ENCODE assay signal across 18 cellular contexts in genomic region chr3:12722205-12722604, GRCh38. TPM values are rescaled to one million over a fixed set of nuclear protein-coding genes. Genes with fewer than 3 reads are reported as not detected.
DNase-seq lines count a peak whose midpoint lies in the region; ATAC-seq lines count a peak whose summit lies in the region.
"Had no signal": no experiment of that assay in that cellular context is flagged by ENCODE, and none has a peak within 500 bp of the region (broad histone marks: within the 10 kb centered on the region; RNA-seq: fewer than 3 reads in every experiment).

No MANE protein-coding gene starts in this region.

- peak overlapping the region; percentile 72 for H4K8ac ChIP-seq in neuronal stem cell (ENCODE audit: low read depth, low read length)

- DNase-seq in SIG-M5 treated with dmso at 0.1 percent for 504 hours (lab: John Stamatoyannopoulos, UW; ENCODE audit: unreplicated experiment) (peak; percentile 15), SIG-M5 (lab: John Stamatoyannopoulos, UW) (no peak), left colon (no peak), neuronal stem cell (ENCODE audit: low spot score) (no peak), activated gamma-delta T cell treated with Interleukin-2 at 50 U/mL for 16 hours (no peak)
- DNase-seq in activated CD4-positive, alpha-beta T cell treated with anti-CD3 and anti-CD28 coated beads for 1 hour: no peak
- no peak for DNase-seq in activated naive CD4-positive, alpha-beta T cell treated with anti-CD3 and anti-CD28 coated beads, Interleukin-2, amount 50 U/mL, for 16 hours
- DNase-seq: 8988T; C1 segment of cervical spinal cord; Caco-2; CD4-positive, alpha-beta memory T cell; DMS153; DND-41; GM23248; H7; HCEC 1CT had no signal

- whole genome bisulfite sequencing in neuronal stem cell (ENCODE audit: extremely low coverage in 2 of 2, insufficient read length in 2 of 2, insufficient replicate concordance in 1 of 2), 2 donors: no CpG with 5 or more reads among the region's 2 CpGs

- H3K9me3 ChIP-seq in neuronal stem cell (replicated peaks in 1 of 2; ENCODE audit: control insufficient read depth in 2 of 2, insufficient read depth in 1 of 2, low read depth in 1 of 2, low read length in 2 of 2): no peaks in the 10 kb centered on the region
- H3K9me3 ChIP-seq: A549, Caco-2 had no signal

- H3K18ac ChIP-seq in neuronal stem cell (ENCODE audit: low read length): no peak overlapping the region

- no peak overlapping the region for H3K4ac ChIP-seq in neuronal stem cell (ENCODE audit: low read length)

- no peak overlapping the region for H2BK120ac ChIP-seq in neuronal stem cell (ENCODE audit: low read depth, low read length)

- no peak overlapping the region for H3K9ac ChIP-seq in neuronal stem cell (ENCODE audit: low read depth, low read length, poor library complexity)
- H3K9ac ChIP-seq: GM23248 had no signal

- H3K4me3 ChIP-seq in neuronal stem cell (ENCODE audit: low read length in 2 of 2): no peak overlapping the region
- H3K4me3 ChIP-seq: A549, GM23248 had no signal

- H2BK15ac ChIP-seq in neuronal stem cell (ENCODE audit: low read length): no peak overlapping the region

- no peaks in the 10 kb centered on the region for H3K27me3 ChIP-seq in neuronal stem cell (ENCODE audit: control insufficient read depth in 3 of 3, insufficient read depth in 3 of 3, low read depth in 1 of 3, low read length in 3 of 3)

- H3K23ac ChIP-seq in neuronal stem cell (ENCODE audit: low read depth, low read length, poor library complexity): no peak overlapping the region

- intact Hi-C loops in left colon (cut with DNase I, micrococcal nuclease): no loop called here

- no peak overlapping the region for H3K27ac ChIP-seq in neuronal stem cell (replicated peaks; ENCODE audit: low read length)
- H3K27ac ChIP-seq: A549, GM23248 had no signal

- H2BK5ac ChIP-seq in neuronal stem cell (ENCODE audit: low read length): no peak overlapping the region

- no peaks in the 10 kb centered on the region for H3K4me1 ChIP-seq in neuronal stem cell (ENCODE audit: control insufficient read depth in 2 of 2, insufficient read depth in 1 of 2, low read depth in 1 of 2, low read length in 2 of 2)

- ATAC-seq in left colon: peak; percentile 68
- ATAC-seq: A549 had no signal

- H2BK12ac ChIP-seq in neuronal stem cell (ENCODE audit: low read length): no peak overlapping the region

- no peak overlapping the region for H2AK5ac ChIP-seq in neuronal stem cell (ENCODE audit: low read depth, low read length)

- no peak overlapping the region for H3K4me2 ChIP-seq in neuronal stem cell (ENCODE audit: insufficient read depth, low read length, poor library complexity, severe bottlenecking)
- H3K4me2 ChIP-seq: A549 had no signal

- no peak overlapping the region for H4K91ac ChIP-seq in neuronal stem cell (ENCODE audit: low read depth, low read length, poor library complexity)

- no peak overlapping the region for H3K14ac ChIP-seq in neuronal stem cell (ENCODE audit: low read length)

- H2AFZ ChIP-seq in neuronal stem cell (ENCODE audit: low read length): no peak overlapping the region
- H2AFZ ChIP-seq: GM23248 had no signal

- no peaks in the 10 kb centered on the region for H3K79me1 ChIP-seq in neuronal stem cell (ENCODE audit: low read depth, low read length)

- H3K36me3 ChIP-seq in neuronal stem cell (replicated peaks in 1 of 2; ENCODE audit: control insufficient read depth in 2 of 2, insufficient read depth in 2 of 2, low read length in 2 of 2): no peaks in the 10 kb centered on the region

RNA-seq across cellular contexts. Expression of gene TMEM40, which starts 36.9 kb away (rescaled TPM):
- total RNA-seq in left colon: not detected
- 0.03 TPM for polyA plus RNA-seq in neuronal stem cell (2013, experiment 1 of 2)
- polyA plus RNA-seq in neuronal stem cell (2013, experiment 2 of 2): not detected
- total RNA-seq: CD4-positive, alpha-beta memory T cell; GM23248; H1; H7 had no signal
- polyA plus RNA-seq: CD4-positive, alpha-beta memory T cell; GM23248 had no signal

RNA-seq across cellular contexts. Expression of gene RAF1, which starts 58.3 kb away (rescaled TPM):
- 10 to 100 TPM; 75.3 to 80.5 TPM for total RNA-seq in left colon
- 74.1 TPM for polyA plus RNA-seq in neuronal stem cell (2013, experiment 1 of 2)
- polyA plus RNA-seq in neuronal stem cell (2013, experiment 2 of 2): 73.6 TPM
